21 cellular contexts compared by ENCODE assay signal in genomic region chr10:71137701-71138100, GRCh38.
"Had no signal": no experiment of that assay in that cellular context is flagged by ENCODE, and none has a peak within 500 bp of the region (broad histone marks: within the 10 kb centered on the region; RNA-seq: fewer than 3 reads in every experiment).

No MANE protein-coding gene starts in this region.

- H3K36me3 ChIP-seq: left lung, lower lobe of right lung, neutrophil, right atrium auricular region, right lobe of liver, tibial nerve had no signal

- H3K4me1 ChIP-seq: left lung, lower lobe of right lung, parathyroid adenoma, right lobe of liver, tibial nerve had no signal

- H2AFZ ChIP-seq: parathyroid adenoma had no signal

- H3K27me3 ChIP-seq: right atrium auricular region, right lobe of liver, tibial nerve had no signal

- ATAC-seq: left colon; left lung; lower lobe of right lung; naive thymus-derived CD8-positive, alpha-beta T cell; right lobe of liver; stimulated activated memory B cell treated with anti-CD40 and anti-IgM and Interleukin-4, amounts not matched to agents 10 μg/mL and 1 μg/mL and 100 μg/mL, for 72 hours; stimulated activated naive CD8-positive, alpha-beta T cell treated with anti-CD3 and anti-CD28 coated beads, Interleukin-15, amount 100 ng/mL, for 72 hours had no signal

- H3K4me3 ChIP-seq: left lung, lower lobe of right lung, right atrium auricular region, right lobe of liver, smooth muscle cell, tibial nerve had no signal

- H3K9ac ChIP-seq: parathyroid adenoma had no signal

- DNase-seq: hippocampal formation; kidney glomerular epithelial cell; left colon; left lung; lower lobe of right lung; mammary epithelial cell; occipital lobe; right lobe of liver; stimulated activated CD4-positive, alpha-beta T cell treated with anti-CD3 and anti-CD28 coated beads, Interleukin-1b, Interleukin-23, amount 100 ng/mL, for 48 hours; stimulated activated CD4-positive, alpha-beta T cell treated with anti-CD3 and anti-CD28 coated beads, Interleukin-2, amount 100 ng/mL, for 48 hours; stimulated activated CD4-positive, alpha-beta T cell treated with anti-CD3 and anti-CD28 coated beads, Interleukin-4, amount 100 ng/mL, for 4 hours; stimulated activated CD8-positive, alpha-beta memory T cell treated with anti-CD3 and anti-CD28 coated beads, Interleukin-4, amount 100 ng/mL, for 48 hours; stimulated activated naive CD4-positive, alpha-beta T cell treated with Interleukin-2 at 50 U/mL for 16 hours; stimulated activated naive CD8-positive, alpha-beta T cell treated with anti-CD3 and anti-CD28 coated beads, Interleukin-15, amount 100 ng/mL, for 72 hours had no signal

- H3K27ac ChIP-seq: left lung, lower lobe of right lung, neutrophil, parathyroid adenoma, right atrium auricular region, right lobe of liver, tibial nerve had no signal

- H3K4me2 ChIP-seq: smooth muscle cell had no signal

- H3K9me3 ChIP-seq: left lung, lower lobe of right lung, neutrophil, right atrium auricular region, right lobe of liver, tibial nerve had no signal
